ENCODE assay signal across 18 cellular contexts in genomic region chr2:234565842-234566619, GRCh38.
"Had no signal": no experiment of that assay in that cellular context is flagged by ENCODE, and none has a peak within 500 bp of the region (broad histone marks: within the 10 kb centered on the region; RNA-seq: fewer than 3 reads in every experiment).

No MANE protein-coding gene starts in this region.

- H3K27ac ChIP-seq: coronary artery, gastroesophageal sphincter, heart left ventricle, neutrophil, parathyroid adenoma, uterus had no signal

- ATAC-seq: activated CD4-positive, alpha-beta T cell treated with anti-CD3 and anti-CD28 coated beads for 36 hours; esophagus mucosa; gastroesophageal sphincter; heart left ventricle; left ventricle myocardium superior; sciatic nerve; stimulated activated effector memory CD8-positive, alpha-beta T cell treated with anti-CD3 and anti-CD28 coated beads, Interleukin-12 subunit alpha, Interleukin-12 subunit beta, amount 100 ng/mL, for 72 hours; T-cell; WTC11 had no signal

- H3K4me1 ChIP-seq: gastroesophageal sphincter, heart left ventricle, parathyroid adenoma, uterus had no signal

- H3K4me3 ChIP-seq: coronary artery, gastroesophageal sphincter, heart left ventricle, uterus had no signal

- H3K36me3 ChIP-seq: gastroesophageal sphincter, heart left ventricle, neutrophil, uterus had no signal

- H3K9me3 Mint-ChIP-seq: central memory CD8-positive, alpha-beta T cell; stimulated activated effector memory CD8-positive, alpha-beta T cell treated with anti-CD3 and anti-CD28 coated beads, Interleukin-12 subunit alpha, Interleukin-12 subunit beta, amount 100 ng/mL, for 72 hours had no signal

- H3K27ac Mint-ChIP-seq: activated CD4-positive, alpha-beta T cell treated with anti-CD3 and anti-CD28 coated beads for 36 hours; activated naive CD8-positive, alpha-beta T cell; stimulated activated effector memory CD8-positive, alpha-beta T cell treated with anti-CD3 and anti-CD28 coated beads, Interleukin-12 subunit alpha, Interleukin-12 subunit beta, amount 100 ng/mL, for 72 hours; T-cell; WTC11 had no signal

- H3K4me1 Mint-ChIP-seq: activated CD4-positive, alpha-beta T cell treated with anti-CD3 and anti-CD28 coated beads for 36 hours; central memory CD8-positive, alpha-beta T cell; stimulated activated effector memory CD8-positive, alpha-beta T cell treated with anti-CD3 and anti-CD28 coated beads, Interleukin-12 subunit alpha, Interleukin-12 subunit beta, amount 100 ng/mL, for 72 hours had no signal

- H3K9me3 ChIP-seq: gastroesophageal sphincter, neutrophil, uterus had no signal

- H3K36me3 Mint-ChIP-seq: activated naive CD8-positive, alpha-beta T cell; stimulated activated effector memory CD8-positive, alpha-beta T cell treated with anti-CD3 and anti-CD28 coated beads, Interleukin-12 subunit alpha, Interleukin-12 subunit beta, amount 100 ng/mL, for 72 hours; T-cell had no signal

- H3K27me3 ChIP-seq: uterus had no signal

- H3K9ac ChIP-seq: parathyroid adenoma had no signal

- H3K79me2 ChIP-seq: parathyroid adenoma had no signal

- H2AFZ ChIP-seq: parathyroid adenoma had no signal

- DNase-seq: activated CD4-positive, alpha-beta T cell treated with anti-CD3 and anti-CD28 coated beads for 36 hours; activated CD4-positive, alpha-beta T cell treated with anti-CD3 and anti-CD28 coated beads, Interleukin-2, amount 50 U/mL, for 48 hours; amniotic stem cell; heart left ventricle; left ventricle myocardium superior; stimulated activated CD4-positive, alpha-beta T cell treated with anti-CD3 and anti-CD28 coated beads, Interleukin-4, amount 100 ng/mL, for 24 hours; T-cell; uterus had no signal

- H3K4me3 Mint-ChIP-seq: activated CD4-positive, alpha-beta T cell treated with anti-CD3 and anti-CD28 coated beads for 36 hours; activated naive CD8-positive, alpha-beta T cell; central memory CD8-positive, alpha-beta T cell; stimulated activated effector memory CD8-positive, alpha-beta T cell treated with anti-CD3 and anti-CD28 coated beads, Interleukin-12 subunit alpha, Interleukin-12 subunit beta, amount 100 ng/mL, for 72 hours; T-cell; WTC11 had no signal
